ENCODE assay signal across 8 cellular contexts in the genomic region with DNA sequence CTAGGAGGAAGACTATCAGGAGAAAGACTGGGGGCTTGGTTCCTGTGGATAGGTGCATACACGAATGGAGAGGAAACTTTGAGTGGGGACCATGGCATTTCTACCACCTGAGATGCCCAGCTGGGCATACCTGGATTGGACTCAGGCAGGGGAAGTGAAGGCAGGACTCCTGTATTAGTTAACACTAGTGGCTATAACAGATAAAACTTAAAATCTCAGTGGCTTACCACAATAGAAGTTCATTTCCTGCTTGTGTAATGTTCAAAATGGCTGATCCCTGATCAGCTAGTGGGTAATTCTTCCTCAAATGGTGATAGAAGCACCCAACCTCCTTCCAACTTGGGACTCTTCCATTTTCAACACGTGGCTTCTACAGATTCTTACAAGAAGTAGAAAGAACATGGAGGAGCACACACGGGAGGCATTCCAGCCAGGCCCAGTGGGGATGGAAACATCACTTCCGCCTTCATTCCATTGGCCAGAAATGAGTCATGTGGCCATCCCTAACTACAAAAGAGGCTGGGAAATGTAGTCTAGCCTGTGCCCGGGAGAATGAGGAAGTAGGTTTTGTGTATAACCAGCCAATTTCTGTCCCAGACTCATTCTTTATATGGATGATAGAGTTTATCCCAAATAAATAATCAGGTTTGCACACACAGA.
DNase-seq lines count a peak whose midpoint lies in the region; ATAC-seq lines count a peak whose summit lies in the region.

No MANE protein-coding gene starts in this region.

- no peaks in the 10 kb centered on the region for H3K27me3 ChIP-seq in CD4-positive, alpha-beta memory T cell (ENCODE audit: insufficient read depth, low read length)

- intact Hi-C loops in CD4-positive, alpha-beta memory T cell (cut with micrococcal nuclease), result loop anchor here (5.0 kb wide), 1 partner anchor 390 kb away; no protein-coding TSS in a partner anchor

- no peaks in the 10 kb centered on the region for H3K36me3 ChIP-seq in CD4-positive, alpha-beta memory T cell (ENCODE audit: insufficient read depth, low read length)

- no peak overlapping the region for H3K4me3 ChIP-seq in CD4-positive, alpha-beta memory T cell (ENCODE audit: low read length in 2 of 2)

- ATAC-seq in GM18861 (IDR thresholded peaks at IDR 0.05; ENCODE audit: unreplicated experiment), result peak; percentile 69
- ATAC-seq in HG03159 (IDR thresholded peaks at IDR 0.05; ENCODE audit: unreplicated experiment), result peak; percentile 88
- no peak for ATAC-seq in HG03439 (IDR thresholded peaks at IDR 0.05; ENCODE audit: unreplicated experiment)

- peaks cover 0 to 2% of the 10 kb centered on the region in 2 donors for H3K27me3 Mint-ChIP-seq in CD4-positive, alpha-beta memory T cell
- H3K27me3 Mint-ChIP-seq in T-helper 2 cell treated with Interferon-gamma antibody and Interleukin-4, amounts not matched to agents 5 μg/mL and 100 μg/mL, for 36 hours (ENCODE audit: low read depth), result peaks cover 2% of the 10 kb centered on the region

- no peaks in the 10 kb centered on the region for H3K9me3 ChIP-seq in CD4-positive, alpha-beta memory T cell (ENCODE audit: control insufficient read depth in 1 of 2, low read length in 2 of 2)

- peak in 3 of 5 donors; percentile 0 to 6 (median 6) for DNase-seq in CD4-positive, alpha-beta memory T cell
- peak; percentile 70 for DNase-seq in NOMO-1 treated with dmso at 0.1 percent for 144 hours (lab: John Stamatoyannopoulos, UW; ENCODE audit: unreplicated experiment)
- peak in 59 of 61 donors; percentile 15 to 88 (median 62) for DNase-seq in caudate nucleus (lab: John Stamatoyannopoulos, UW)
- DNase-seq in lung microvascular endothelial cell (ENCODE audit: low read depth in 2 of 2), result peak; percentile 74 to 78
- no peak for DNase-seq in T-helper 2 cell treated with Interferon-gamma antibody and Interleukin-4, amounts not matched to agents 5 μg/mL and 100 μg/mL, for 36 hours (ENCODE audit: low spot score)

- CTCF ChIA-PET in CD4-positive, alpha-beta memory T cell (lab: Charles Lee; ENCODE audit: partially characterized antibody), result interaction anchor here (0.6 to 3.5 kb wide), 20 partner anchors 8 to 734 kb away, joined by 3 to 23 read pairs (median 4); no protein-coding TSS in a partner anchor

- POLR2A ChIA-PET in CD4-positive, alpha-beta memory T cell (lab: Charles Lee; ENCODE audit: partially characterized antibody), result interaction anchor here (0.8 kb wide), 1 partner anchor 267 kb away, joined by 6 read pairs; no protein-coding TSS in a partner anchor

- H3K27ac ChIP-seq in CD4-positive, alpha-beta memory T cell (ENCODE audit: low read depth, low read length), result no peak overlapping the region
- H3K27ac ChIP-seq in caudate nucleus (ENCODE audit: low read depth, low read length), result peak overlapping the region; percentile 96

- no peaks in the 10 kb centered on the region for H3K36me3 Mint-ChIP-seq in CD4-positive, alpha-beta memory T cell
- no peaks in the 10 kb centered on the region for H3K36me3 Mint-ChIP-seq in T-helper 2 cell treated with Interferon-gamma antibody and Interleukin-4, amounts not matched to agents 5 μg/mL and 100 μg/mL, for 36 hours (ENCODE audit: low read depth)

- peaks cover 7 to 12% (median 11%) of the 10 kb centered on the region in 4 donors for H3K4me1 Mint-ChIP-seq in CD4-positive, alpha-beta memory T cell
- H3K4me1 Mint-ChIP-seq in T-helper 2 cell treated with Interferon-gamma antibody and Interleukin-4, amounts not matched to agents 5 μg/mL and 100 μg/mL, for 36 hours (ENCODE audit: low read depth), result peaks cover 10% of the 10 kb centered on the region

- H3K4me1 ChIP-seq in CD4-positive, alpha-beta memory T cell (ENCODE audit: insufficient read depth, low read length), result peaks cover 11% of the 10 kb centered on the region

- H3K4me3 Mint-ChIP-seq in CD4-positive, alpha-beta memory T cell, result no peak overlapping the region
- no peak overlapping the region for H3K4me3 Mint-ChIP-seq in T-helper 2 cell treated with Interferon-gamma antibody and Interleukin-4, amounts not matched to agents 5 μg/mL and 100 μg/mL, for 36 hours

- H3K9me3 Mint-ChIP-seq in CD4-positive, alpha-beta memory T cell, result peaks cover 0 to 6% (median 0%) of the 10 kb centered on the region in 8 donors
- H3K9me3 Mint-ChIP-seq in T-helper 2 cell treated with Interferon-gamma antibody and Interleukin-4, amounts not matched to agents 5 μg/mL and 100 μg/mL, for 36 hours, result peaks cover 12% of the 10 kb centered on the region

- peak overlapping the region in 4 of 7 donors; percentile 1 to 49 (median 21) for H3K27ac Mint-ChIP-seq in CD4-positive, alpha-beta memory T cell
- no peak overlapping the region for H3K27ac Mint-ChIP-seq in T-helper 2 cell treated with Interferon-gamma antibody and Interleukin-4, amounts not matched to agents 5 μg/mL and 100 μg/mL, for 36 hours
